ENCODE assay signal across 11 cellular contexts in the genomic region with DNA sequence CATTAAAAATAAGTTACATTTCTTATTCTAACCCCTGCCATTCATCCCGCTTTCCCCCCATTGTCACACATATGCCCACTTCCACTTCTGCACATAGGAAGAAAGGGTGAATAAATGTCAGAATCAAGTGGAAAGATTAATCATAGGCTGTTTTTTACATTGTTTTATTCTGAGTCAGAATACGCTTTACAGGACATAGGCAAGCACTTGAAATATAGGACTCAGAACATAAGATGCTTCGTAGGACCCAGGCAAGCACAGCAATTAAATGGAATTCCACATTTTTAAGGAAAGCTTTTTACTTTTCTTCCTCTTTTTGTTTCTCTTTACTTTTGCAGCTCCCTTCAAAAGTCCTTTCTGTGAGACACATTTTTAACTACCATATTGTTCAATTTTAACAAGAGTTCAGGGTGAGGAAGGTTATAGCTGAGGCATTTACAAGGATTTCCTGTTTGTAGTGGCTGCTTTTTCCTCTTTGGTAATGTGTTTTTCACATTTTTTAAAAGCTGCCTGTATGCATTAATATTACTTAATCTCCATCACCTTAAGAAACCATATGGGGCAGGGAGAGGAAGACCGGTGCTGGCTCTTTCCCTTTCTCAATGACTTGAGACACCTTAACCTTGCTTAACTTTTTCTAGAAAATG.
DNase-seq lines count a peak whose midpoint lies in the region; ATAC-seq, FAIRE-seq and TF ChIP-seq lines count a peak whose summit lies in the region.
"Had no signal": no experiment of that assay in that cellular context is flagged by ENCODE, and none has a peak within 500 bp of the region (broad histone marks: within the 10 kb centered on the region; RNA-seq: fewer than 3 reads in every experiment).

No MANE protein-coding gene starts in this region.

- no TSS peak for BruUV-seq in HCT116 (replicated peaks; lab: Mats Ljungman, UMichigan)

- TF ChIP-seq CTCF in HCT116 (IDR thresholded peaks at IDR 0.05 in 2 of 3, conservative IDR thresholded peaks at IDR 0.05 in 1 of 3; ENCODE audit: borderline replicate concordance in 1 of 3, insufficient read depth in 1 of 3, low read depth in 2 of 3, low read length in 2 of 3) (no peak), fibroblast of mammary gland (conservative IDR thresholded peaks at IDR 0.05; ENCODE audit: control insufficient read depth, insufficient read depth, low read depth, low read length) (no peak), spleen (IDR thresholded peaks at IDR 0.05 in 8 of 11, conservative IDR thresholded peaks at IDR 0.05 in 3 of 11) (no peak)

- CTCF ChIA-PET in HCT116 (lab: Charles Lee): no interaction called here

- H3K79me2 ChIP-seq in HCT116 (ENCODE audit: insufficient read depth, low read length): no peaks in the 10 kb centered on the region

- ATAC-seq in HCT116 (peak; percentile 54; the same call in 1 of the 2 replicates), GM21360 (IDR thresholded peaks at IDR 0.05; ENCODE audit: unreplicated experiment) (no peak)

- DNase-seq in HCT116 (ENCODE audit: low read depth, low spot score): no peak
- peak; percentile 38 for DNase-seq in RCC 7860 (ENCODE audit: low spot score)
- DNase-seq in fibroblast of mammary gland (ENCODE audit: low read depth): peak; percentile 35
- no peak for DNase-seq in spleen
- DNase-seq in activated CD4-positive, alpha-beta T cell treated with anti-CD3 and anti-CD28 coated beads for 4 hours: no peak
- no peak for DNase-seq in mesenteric fat pad (ENCODE audit: low spot score)
- DNase-seq: activated T-cell treated with anti-CD3 and anti-CD28 coated beads, Interleukin-2, amount 50 U/mL, for 1 hour; immature natural killer cell; PC-9; stimulated activated CD4-positive, alpha-beta T cell treated with anti-CD3 and anti-CD28 coated beads, Interleukin-1b, Interleukin-23, amount 100 ng/mL, for 48 hours had no signal

- H3K4me3 ChIP-seq in HCT116 (replicated peaks in 1 of 2; ENCODE audit: low read depth in 1 of 2, low read length in 2 of 2) (no peak overlapping the region), fibroblast of mammary gland (ENCODE audit: control insufficient read depth, low read depth, low read length) (no peak overlapping the region), spleen (no peak overlapping the region)
- H3K4me3 ChIP-seq: PC-9 had no signal

- no peak for TF ChIP-seq RAD21 in HCT116 (IDR thresholded peaks at IDR 0.05; ENCODE audit: low read depth)

- H2AFZ ChIP-seq in HCT116 (ENCODE audit: low read depth, low read length, poor library complexity, severe bottlenecking): no peak overlapping the region
- H2AFZ ChIP-seq: PC-9 had no signal

- H3K27ac ChIP-seq in HCT116 (ENCODE audit: low read depth, low read length) (peak overlapping the region; percentile 2; the same call in 1 of the 2 replicates), spleen (peak overlapping the region in 7 of 8 donors; percentile 22 to 72 (median 59))
- H3K27ac ChIP-seq: PC-9 had no signal

- H3K9me3 ChIP-seq in HCT116 (ENCODE audit: control insufficient read depth in 1 of 2, insufficient read depth in 1 of 2, low read depth in 1 of 2, low read length in 2 of 2): no peaks in the 10 kb centered on the region; a peak in 1 of 4 replicates
- H3K9me3 ChIP-seq in spleen: no peaks in the 10 kb centered on the region

- POLR2A ChIA-PET in HCT116 (lab: Charles Lee): interaction anchor here (1.4 kb wide), 1 partner anchor 102 kb away, joined by 3 read pairs; no protein-coding TSS in a partner anchor

- 0 out of 2 replicates have a peak overlapping the region, but pooled peaks have one; percentile 12 for H3K9ac ChIP-seq in HCT116 (ENCODE audit: low read length)

- 46 to 64% (median 58%) methylated on average over 4 of the region's 4 CpGs for WGBS in spleen, 5 donors

- H3K27me3 ChIP-seq in HCT116 (ENCODE audit: insufficient read depth, low read length) (no peaks in the 10 kb centered on the region), spleen (replicated peaks in 1 of 7) (no peaks in the 10 kb centered on the region)

- no peaks in the 10 kb centered on the region for H4K20me1 ChIP-seq in HCT116 (ENCODE audit: insufficient read depth)

- no peak for TF ChIP-seq POLR2A in HCT116 (IDR thresholded peaks at IDR 0.05; ENCODE audit: borderline replicate concordance, extremely low read depth, insufficient read depth, insufficient read length)
- TF ChIP-seq POLR2A in spleen (IDR thresholded peaks at IDR 0.05): no peak

- RAD21 ChIA-PET in HCT116 (lab: Charles Lee; ENCODE audit: low non-redundant PET in 1 of 2, low total read pairs in 2 of 2, uncharacterized antibody in 2 of 2, unreplicated experiment in 2 of 2): no interaction called here

- intact Hi-C loops in HCT116 (cut with micrococcal nuclease) (loop anchor here (2.0 kb wide), 1 partner anchor 82 kb away; no protein-coding TSS in a partner anchor), spleen (cut with DNase I; ENCODE audit: low total_unique reads) (no loop called here)

- H3K9me2 ChIP-seq in HCT116 (ENCODE audit: insufficient read depth): no peaks in the 10 kb centered on the region

- H3K36me3 ChIP-seq in HCT116 (ENCODE audit: control insufficient read depth in 1 of 2, insufficient read depth in 2 of 2, low read length in 2 of 2) (no peaks in the 10 kb centered on the region), spleen (no peaks in the 10 kb centered on the region)

- peak; percentile 63 for FAIRE-seq in RCC 7860 (lab: Jason Lieb, UNC)

- H3K4me2 ChIP-seq in HCT116 (ENCODE audit: low read length): peak overlapping the region; percentile 40
- H3K4me2 ChIP-seq: PC-9 had no signal

- H3K4me1 ChIP-seq in HCT116 (ENCODE audit: control insufficient read depth in 1 of 2, insufficient read depth in 2 of 2, low read length in 2 of 2) (peaks cover 20 to 34% of the 10 kb centered on the region in 2 experiments), spleen (peaks cover 0 to 21% (median 7%) of the 10 kb centered on the region in 6 donors)

TF ChIP-seq in HCT116, 20 proteins besides CTCF, POLR2A, EP300 and RAD21:
- TF ChIP-seq SRF (IDR thresholded peaks at IDR 0.05; ENCODE audit: low read depth): 0 out of 2 replicates have a peak, but pooled peaks have one; percentile 5
- TF ChIP-seq, protein P1, sequence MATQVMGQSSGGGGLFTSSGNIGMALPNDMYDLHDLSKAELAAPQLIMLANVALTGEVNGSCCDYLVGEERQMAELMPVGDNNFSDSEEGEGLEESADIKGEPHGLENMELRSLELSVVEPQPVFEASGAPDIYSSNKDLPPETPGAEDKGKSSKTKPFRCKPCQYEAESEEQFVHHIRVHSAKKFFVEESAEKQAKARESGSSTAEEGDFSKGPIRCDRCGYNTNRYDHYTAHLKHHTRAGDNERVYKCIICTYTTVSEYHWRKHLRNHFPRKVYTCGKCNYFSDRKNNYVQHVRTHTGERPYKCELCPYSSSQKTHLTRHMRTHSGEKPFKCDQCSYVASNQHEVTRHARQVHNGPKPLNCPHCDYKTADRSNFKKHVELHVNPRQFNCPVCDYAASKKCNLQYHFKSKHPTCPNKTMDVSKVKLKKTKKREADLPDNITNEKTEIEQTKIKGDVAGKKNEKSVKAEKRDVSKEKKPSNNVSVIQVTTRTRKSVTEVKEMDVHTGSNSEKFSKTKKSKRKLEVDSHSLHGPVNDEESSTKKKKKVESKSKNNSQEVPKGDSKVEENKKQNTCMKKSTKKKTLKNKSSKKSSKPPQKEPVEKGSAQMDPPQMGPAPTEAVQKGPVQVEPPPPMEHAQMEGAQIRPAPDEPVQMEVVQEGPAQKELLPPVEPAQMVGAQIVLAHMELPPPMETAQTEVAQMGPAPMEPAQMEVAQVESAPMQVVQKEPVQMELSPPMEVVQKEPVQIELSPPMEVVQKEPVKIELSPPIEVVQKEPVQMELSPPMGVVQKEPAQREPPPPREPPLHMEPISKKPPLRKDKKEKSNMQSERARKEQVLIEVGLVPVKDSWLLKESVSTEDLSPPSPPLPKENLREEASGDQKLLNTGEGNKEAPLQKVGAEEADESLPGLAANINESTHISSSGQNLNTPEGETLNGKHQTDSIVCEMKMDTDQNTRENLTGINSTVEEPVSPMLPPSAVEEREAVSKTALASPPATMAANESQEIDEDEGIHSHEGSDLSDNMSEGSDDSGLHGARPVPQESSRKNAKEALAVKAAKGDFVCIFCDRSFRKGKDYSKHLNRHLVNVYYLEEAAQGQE (IDR thresholded peaks at IDR 0.05; ENCODE audit: low read depth): no peak

Comparison
In these comparisons a context has a peak if more than half of its experiments do, and no peak if none do; other contexts are left out.
1. DNase-seq: peak in RCC 7860 (single experiment) and fibroblast of mammary gland (single experiment); none in HCT116 (single experiment), spleen (single experiment), activated CD4-positive, alpha-beta T cell treated with anti-CD3 and anti-CD28 coated beads for 4 hours (0 of 2) and mesenteric fat pad (single experiment).